Comparison of ENCODE assay signal across 8 cellular contexts in genomic region chr4:145061325-145061920, GRCh38. TPM values are rescaled to one million over a fixed set of nuclear protein-coding genes. Genes with fewer than 3 reads are reported as not detected.
DNase-seq lines count a peak whose midpoint lies in the region; ATAC-seq and TF ChIP-seq lines count a peak whose summit lies in the region.

No MANE protein-coding gene starts in this region.

- H3K27ac ChIP-seq in RWPE1: no peak overlapping the region

- ATAC-seq in GM21576 (IDR thresholded peaks at IDR 0.05; ENCODE audit: unreplicated experiment) (peak; percentile 75), HG02970 (IDR thresholded peaks at IDR 0.05; ENCODE audit: low FRiP score, unreplicated experiment) (no peak)

- TF ChIP-seq CTCF in RWPE1 (conservative IDR thresholded peaks at IDR 0.05; ENCODE audit: low read depth): peak; percentile 48
- peak; percentile 38 for TF ChIP-seq CTCF in fibroblast of the aortic adventitia (IDR thresholded peaks at IDR 0.05; ENCODE audit: insufficient read depth, low read length)

- no peak overlapping the region for H3K4me3 ChIP-seq in fibroblast of the aortic adventitia (ENCODE audit: low read depth, low read length)

- CTCF ChIA-PET in RWPE1 (lab: Yijun Ruan, JAX): interaction anchor here (0.5 to 0.6 kb wide), 5 partner anchors 10 to 416 kb away, joined by 3 to 6 read pairs (median 4); no protein-coding TSS in a partner anchor

- DNase-seq in EL: peak; percentile 54
- peak; percentile 67 for DNase-seq in LoVo (ENCODE audit: low spot score)
- peak; percentile 19 for DNase-seq in RWPE1 (ENCODE audit: low spot score)
- peak; percentile 85 for DNase-seq in fibroblast of the aortic adventitia (ENCODE audit: low read depth)
- DNase-seq in pulmonary artery endothelial cell (ENCODE audit: low read depth, low spot score): peak; percentile 29
- DNase-seq in activated gamma-delta T cell treated with Interleukin-2 at 50 U/mL for 16 hours: no peak

- POLR2A ChIA-PET in RWPE1 (lab: Yijun Ruan, JAX; ENCODE audit: low non-redundant PET): no interaction called here

RNA-seq across cellular contexts. Expression of gene ANAPC10, which starts 36.6 kb away (rescaled TPM):
- total RNA-seq in fibroblast of the aortic adventitia (ENCODE audit: low replicate concordance): 4.9 and 33.0 TPM in 2 replicates
- 24.6 and 25.5 TPM in 2 replicates for total RNA-seq in pulmonary artery endothelial cell

RNA-seq across cellular contexts. Expression of gene ABCE1, which starts 36.7 kb away (rescaled TPM):
- total RNA-seq in fibroblast of the aortic adventitia (ENCODE audit: low replicate concordance) (144 and 152 TPM in 2 replicates), pulmonary artery endothelial cell (199 and 264 TPM in 2 replicates)
